27 cellular contexts compared by ENCODE assay signal in genomic region chr19:8475005-8475404, GRCh38. TPM values are rescaled to one million over a fixed set of nuclear protein-coding genes. Genes with fewer than 3 reads are reported as not detected.
DNase-seq lines count a peak whose midpoint lies in the region; ATAC-seq, FAIRE-seq and TF ChIP-seq lines count a peak whose summit lies in the region.
"Had no signal": no experiment of that assay in that cellular context is flagged by ENCODE, and none has a peak within 500 bp of the region (broad histone marks: within the 10 kb centered on the region; RNA-seq: fewer than 3 reads in every experiment).

No MANE protein-coding gene starts in this region.

- H3K79me1 ChIP-seq in IMR-90 (ENCODE audit: low read depth in 1 of 2, low read length in 2 of 2) (peaks cover 28 to 86% of the 10 kb centered on the region in 2 experiments), neuronal stem cell (ENCODE audit: low read depth, low read length) (peaks cover 14% of the 10 kb centered on the region), H9 (ENCODE audit: insufficient read depth, low read depth, low read length, poor library complexity, severe bottlenecking) (peaks cover 5% of the 10 kb centered on the region)

- in situ Hi-C loops in IMR-90 (cut with MboI; ENCODE audit: low sequenced_read_pairs): no loop called here

- no peak overlapping the region for H4K5ac ChIP-seq in IMR-90 (ENCODE audit: low read depth, low read length)
- H4K5ac ChIP-seq in H9 (ENCODE audit: insufficient read length, low read depth, low read length): no peak overlapping the region

- peaks cover 56% of the 10 kb centered on the region for H3K4me1 Mint-ChIP-seq in activated CD8-positive, alpha-beta T cell treated with anti-CD3 and anti-CD28 coated beads for 36 hours (ENCODE audit: low read depth)
- H3K4me1 Mint-ChIP-seq in activated CD8-positive, alpha-beta T cell treated with anti-CD3 and anti-CD28 coated beads, Interleukin-2, amount 10 ng/mL, durations not matched to agents 7 days and 5 days (ENCODE audit: low read depth): peaks cover 56% of the 10 kb centered on the region
- H3K4me1 Mint-ChIP-seq in astrocyte (ENCODE audit: low read depth, unreplicated experiment) (peaks cover 13% of the 10 kb centered on the region), H9 (0 out of 4 replicates have a peak, but pooled peaks cover 0 to 6% of the 10 kb centered on the region in 2 experiments)

- FAIRE-seq in astrocyte (lab: Jason Lieb, UNC): no peak
- FAIRE-seq: K562 had no signal

- no peak for ATAC-seq in activated CD8-positive, alpha-beta T cell treated with anti-CD3 and anti-CD28 coated beads for 36 hours
- ATAC-seq in activated CD8-positive, alpha-beta T cell treated with anti-CD3 and anti-CD28 coated beads, Interleukin-2, amount 10 ng/mL, durations not matched to agents 7 days and 5 days: no peak
- no peak for ATAC-seq in IMR-90 (ENCODE audit: low read depth)
- ATAC-seq: K562, left colon had no signal

- TF ChIP-seq CTCF in activated CD8-positive, alpha-beta T cell treated with anti-CD3 and anti-CD28 coated beads for 36 hours (IDR thresholded peaks at IDR 0.05): no peak
- TF ChIP-seq CTCF in IMR-90 (conservative IDR thresholded peaks at IDR 0.05; ENCODE audit: low read depth, low read length): no peak
- TF ChIP-seq CTCF in astrocyte (IDR thresholded peaks at IDR 0.05; ENCODE audit: insufficient read depth, low read depth, low read length): no peak
- no peak for TF ChIP-seq CTCF in H9 (conservative IDR thresholded peaks at IDR 0.05)

- H2BK15ac ChIP-seq in IMR-90 (ENCODE audit: low read depth, low read length): no peak overlapping the region
- H2BK15ac ChIP-seq in neuronal stem cell (ENCODE audit: low read length): no peak overlapping the region
- H2BK15ac ChIP-seq in H9 (ENCODE audit: low read depth, low read length): no peak overlapping the region

- POLR2A ChIA-PET in activated CD8-positive, alpha-beta T cell treated with anti-CD3 and anti-CD28 coated beads for 36 hours (lab: Charles Lee): no interaction called here
- POLR2A ChIA-PET in activated CD8-positive, alpha-beta T cell treated with anti-CD3 and anti-CD28 coated beads, Interleukin-2, amount 10 ng/mL, durations not matched to agents 7 days and 5 days (lab: Charles Lee): no interaction called here
- POLR2A ChIA-PET in IMR-90 (lab: Charles Lee; ENCODE audit: unreplicated experiment): no interaction called here

- peaks cover 81% of the 10 kb centered on the region for H3K79me2 ChIP-seq in astrocyte (ENCODE audit: insufficient read depth, low read length)
- peaks cover 40% of the 10 kb centered on the region; the same call in 1 of the 2 replicates for H3K79me2 ChIP-seq in H9 (ENCODE audit: insufficient read depth, low read length)

- no CpG with 5 or more reads among the region's 1 CpG for WGBS in IMR-90 (ENCODE audit: extremely low coverage in 2 of 2, insufficient read length in 1 of 2), 2 experiments
- no CpG with 5 or more reads among the region's 1 CpG for WGBS in neuronal stem cell (ENCODE audit: extremely low coverage in 2 of 2, insufficient read length in 2 of 2, insufficient replicate concordance in 1 of 2), 2 donors
- WGBS in H9 (ENCODE audit: extremely low coverage, insufficient read length, low lambda C conversion rate): no CpG with 5 or more reads among the region's 1 CpG

- H3K36me3 ChIP-seq in IMR-90 (ENCODE audit: control insufficient read depth, insufficient read depth, low read length): peaks cover 64% of the 10 kb centered on the region
- H3K36me3 ChIP-seq in astrocyte (ENCODE audit: insufficient read depth, low read length): peaks cover 48% of the 10 kb centered on the region
- H3K36me3 ChIP-seq in neuronal stem cell (replicated peaks in 1 of 2; ENCODE audit: control insufficient read depth in 2 of 2, insufficient read depth in 2 of 2, low read length in 2 of 2): peaks cover 64 to 96% of the 10 kb centered on the region in 2 donors
- peaks cover 86% of the 10 kb centered on the region for H3K36me3 ChIP-seq in effector memory CD4-positive, alpha-beta T cell (ENCODE audit: control insufficient read depth, insufficient read depth, low read length)
- H3K36me3 ChIP-seq: uterus had no signal

- no peak overlapping the region for H2BK5ac ChIP-seq in IMR-90 (ENCODE audit: low read depth, low read length, poor library complexity, severe bottlenecking)
- H2BK5ac ChIP-seq in neuronal stem cell (ENCODE audit: low read length): no peak overlapping the region
- no peak overlapping the region for H2BK5ac ChIP-seq in H9 (ENCODE audit: insufficient read length, low read length)

- H4K20me1 ChIP-seq in IMR-90 (ENCODE audit: insufficient read depth, low read length): peaks cover 70% of the 10 kb centered on the region
- peaks cover 87% of the 10 kb centered on the region for H4K20me1 ChIP-seq in astrocyte (ENCODE audit: insufficient read depth, low read length)
- no peaks in the 10 kb centered on the region for H4K20me1 ChIP-seq in H9 (ENCODE audit: control insufficient read depth, insufficient read depth, insufficient read length)

- peaks cover 67% of the 10 kb centered on the region for H3K36me3 Mint-ChIP-seq in activated CD8-positive, alpha-beta T cell treated with anti-CD3 and anti-CD28 coated beads for 36 hours (ENCODE audit: low read depth)
- peaks cover 73% of the 10 kb centered on the region for H3K36me3 Mint-ChIP-seq in activated CD8-positive, alpha-beta T cell treated with anti-CD3 and anti-CD28 coated beads, Interleukin-2, amount 10 ng/mL, durations not matched to agents 7 days and 5 days (ENCODE audit: low read depth)
- H3K36me3 Mint-ChIP-seq in astrocyte (ENCODE audit: low read depth, unreplicated experiment) (peaks cover 13% of the 10 kb centered on the region), H9 (ENCODE audit: insufficient read depth in 1 of 3, low read depth in 3 of 3) (peaks cover 58 to 88% (median 87%) of the 10 kb centered on the region in 3 experiments; a peak in 6 of 7 replicates)

- no peak for DNase-seq in activated CD8-positive, alpha-beta T cell treated with anti-CD3 and anti-CD28 coated beads for 36 hours
- no peak for DNase-seq in activated CD8-positive, alpha-beta T cell treated with anti-CD3 and anti-CD28 coated beads, Interleukin-2, amount 10 ng/mL, durations not matched to agents 7 days and 5 days
- no peak for DNase-seq in IMR-90
- DNase-seq in astrocyte (ENCODE audit: low read depth): no peak
- no peak for DNase-seq in neuronal stem cell (ENCODE audit: low spot score)
- no peak for DNase-seq in H9
- DNase-seq in UCSD-AML1 (lab: John Stamatoyannopoulos, UW; ENCODE audit: unreplicated experiment): no peak
- DNase-seq in effector memory CD4-positive, alpha-beta T cell: no peak
- DNase-seq: activated CD4-positive, alpha-beta T cell treated with anti-CD3 and anti-CD28 coated beads for 48 hours; activated naive CD4-positive, alpha-beta T cell treated with anti-CD3 and anti-CD28 coated beads, Interleukin-2, amount 50 U/mL, for 16 hours; amniotic stem cell; brain microvascular endothelial cell; CD4-positive, alpha-beta memory T cell; left colon; NCI-H1092; NCI-H187; OCI-M1; uterus had no signal

- CTCF ChIA-PET in activated CD8-positive, alpha-beta T cell treated with anti-CD3 and anti-CD28 coated beads for 36 hours (lab: Charles Lee): no interaction called here
- CTCF ChIA-PET in activated CD8-positive, alpha-beta T cell treated with anti-CD3 and anti-CD28 coated beads, Interleukin-2, amount 10 ng/mL, durations not matched to agents 7 days and 5 days (lab: Charles Lee): interaction anchor here (2.2 kb wide), 1 partner anchor 12 kb away, joined by 7 read pairs; no protein-coding TSS in a partner anchor
- CTCF ChIA-PET in IMR-90 (lab: Yijun Ruan, JAX): interaction anchor here (0.7 kb wide), 1 partner anchor 23 kb away, joined by 4 read pairs; no protein-coding TSS in a partner anchor

- H3K9me1 ChIP-seq in IMR-90 (ENCODE audit: insufficient read depth, low read length): peaks cover 30% of the 10 kb centered on the region

- H3K27ac Mint-ChIP-seq in activated CD8-positive, alpha-beta T cell treated with anti-CD3 and anti-CD28 coated beads for 36 hours: peak overlapping the region; percentile 63
- H3K27ac Mint-ChIP-seq in activated CD8-positive, alpha-beta T cell treated with anti-CD3 and anti-CD28 coated beads, Interleukin-2, amount 10 ng/mL, durations not matched to agents 7 days and 5 days: no peak overlapping the region
- peak overlapping the region; percentile 53 for H3K27ac Mint-ChIP-seq in astrocyte (ENCODE audit: unreplicated experiment)
- no peak overlapping the region; a peak in 1 of 7 replicates for H3K27ac Mint-ChIP-seq in H9
- H3K27ac Mint-ChIP-seq: T-helper 2 cell treated with Interferon-gamma antibody and Interleukin-4, amounts not matched to agents 5 μg/mL and 100 μg/mL, for 36 hours had no signal

- dilution Hi-C loops in IMR-90 (cut with HindIII; ENCODE audit: low sequenced_read_pairs, unreplicated experiment): no loop called here

- no peak overlapping the region for H3K4me3 Mint-ChIP-seq in activated CD8-positive, alpha-beta T cell treated with anti-CD3 and anti-CD28 coated beads for 36 hours
- H3K4me3 Mint-ChIP-seq in activated CD8-positive, alpha-beta T cell treated with anti-CD3 and anti-CD28 coated beads, Interleukin-2, amount 10 ng/mL, durations not matched to agents 7 days and 5 days: no peak overlapping the region
- H3K4me3 Mint-ChIP-seq in astrocyte (ENCODE audit: unreplicated experiment): no peak overlapping the region
- no peak overlapping the region for H3K4me3 Mint-ChIP-seq in H9
- H3K4me3 Mint-ChIP-seq: CD4-positive, alpha-beta memory T cell; neural crest cell; stimulated activated naive CD8-positive, alpha-beta T cell treated with anti-CD3 and anti-CD28 coated beads, Interleukin-15, Interleukin-2, amounts not matched to agents 100 ng/mL and 50 ng/mL, for 24 hours; T-helper 2 cell treated with Interferon-gamma antibody and Interleukin-4, amounts not matched to agents 5 μg/mL and 100 μg/mL, for 36 hours had no signal

- no peak overlapping the region for H3K56ac ChIP-seq in IMR-90 (ENCODE audit: extremely low read depth, insufficient read depth, low read length)
- no peak overlapping the region for H3K56ac ChIP-seq in H9 (ENCODE audit: insufficient read length, low read depth, low read length)

- H3K9ac ChIP-seq in IMR-90 (ENCODE audit: low read depth, low read length) (no peak overlapping the region), astrocyte (ENCODE audit: low read length) (no peak overlapping the region), neuronal stem cell (ENCODE audit: low read depth, low read length, poor library complexity) (no peak overlapping the region), H9 (ENCODE audit: extremely low read depth, insufficient read length, low read length) (no peak overlapping the region)

- H3K9me3 ChIP-seq in IMR-90 (ENCODE audit: control insufficient read depth, insufficient read depth, low read length) (no peaks in the 10 kb centered on the region), astrocyte (ENCODE audit: insufficient read depth, low read depth, low read length) (no peaks in the 10 kb centered on the region), neuronal stem cell (replicated peaks in 1 of 2; ENCODE audit: control insufficient read depth in 2 of 2, insufficient read depth in 1 of 2, low read depth in 1 of 2, low read length in 2 of 2) (no peaks in the 10 kb centered on the region), H9 (ENCODE audit: control insufficient read depth, low read depth, low read length) (no peaks in the 10 kb centered on the region)
- H3K9me3 ChIP-seq in effector memory CD4-positive, alpha-beta T cell (ENCODE audit: control insufficient read depth, low read length): no peaks in the 10 kb centered on the region
- H3K9me3 ChIP-seq: thoracic aorta, uterus had no signal

- H3K4me1 ChIP-seq in IMR-90 (ENCODE audit: control insufficient read depth, insufficient read depth, low read length): peaks cover 5% of the 10 kb centered on the region
- H3K4me1 ChIP-seq in astrocyte (ENCODE audit: insufficient read depth, low read length): no peaks in the 10 kb centered on the region
- H3K4me1 ChIP-seq in neuronal stem cell (ENCODE audit: control insufficient read depth in 2 of 2, insufficient read depth in 1 of 2, low read depth in 1 of 2, low read length in 2 of 2): no peaks in the 10 kb centered on the region
- no peaks in the 10 kb centered on the region for H3K4me1 ChIP-seq in H9 (ENCODE audit: insufficient read depth, low read length)
- no peaks in the 10 kb centered on the region for H3K4me1 ChIP-seq in effector memory CD4-positive, alpha-beta T cell (ENCODE audit: control insufficient read depth, insufficient read depth, low read length, poor library complexity, severe bottlenecking)
- H3K4me1 ChIP-seq: uterus had no signal

- no peak for TF ChIP-seq RAD21 in IMR-90 (IDR thresholded peaks at IDR 0.05; ENCODE audit: low read length)

- H4K91ac ChIP-seq in IMR-90 (ENCODE audit: insufficient read depth, low read depth, low read length) (no peak overlapping the region), neuronal stem cell (ENCODE audit: low read depth, low read length, poor library complexity) (no peak overlapping the region), H9 (ENCODE audit: insufficient read length, low read depth, low read length) (no peak overlapping the region)

- H2BK120ac ChIP-seq in IMR-90 (ENCODE audit: low read depth, low read length) (no peak overlapping the region), neuronal stem cell (ENCODE audit: low read depth, low read length) (no peak overlapping the region), H9 (ENCODE audit: low read depth, low read length, poor library complexity, severe bottlenecking) (no peak overlapping the region)

- H3K4me2 ChIP-seq in IMR-90 (ENCODE audit: low read depth, low read length) (no peak overlapping the region), astrocyte (ENCODE audit: low read length) (no peak overlapping the region), neuronal stem cell (ENCODE audit: insufficient read depth, low read length, poor library complexity, severe bottlenecking) (no peak overlapping the region), H9 (ENCODE audit: insufficient read depth, insufficient read length, low read length) (no peak overlapping the region)

- H3K9me3 Mint-ChIP-seq in activated CD8-positive, alpha-beta T cell treated with anti-CD3 and anti-CD28 coated beads for 36 hours: no peaks in the 10 kb centered on the region
- no peaks in the 10 kb centered on the region for H3K9me3 Mint-ChIP-seq in activated CD8-positive, alpha-beta T cell treated with anti-CD3 and anti-CD28 coated beads, Interleukin-2, amount 10 ng/mL, durations not matched to agents 7 days and 5 days (ENCODE audit: insufficient read depth)
- H3K9me3 Mint-ChIP-seq in astrocyte (ENCODE audit: unreplicated experiment) (no peaks in the 10 kb centered on the region), H9 (no peaks in the 10 kb centered on the region)
- H3K9me3 Mint-ChIP-seq: CD4-positive, alpha-beta memory T cell; neural crest cell; stimulated activated naive CD8-positive, alpha-beta T cell treated with anti-CD3 and anti-CD28 coated beads, Interleukin-15, Interleukin-2, amounts not matched to agents 100 ng/mL and 50 ng/mL, for 24 hours; T-helper 2 cell treated with Interferon-gamma antibody and Interleukin-4, amounts not matched to agents 5 μg/mL and 100 μg/mL, for 36 hours had no signal

- no peak overlapping the region for H3K27ac ChIP-seq in IMR-90 (ENCODE audit: insufficient read depth, low read length)
- H3K27ac ChIP-seq in astrocyte (ENCODE audit: low read depth, low read length): no peak overlapping the region
- H3K27ac ChIP-seq in neuronal stem cell (replicated peaks; ENCODE audit: low read length): no peak overlapping the region
- H3K27ac ChIP-seq in H9 (ENCODE audit: insufficient read length, low read depth, low read length): no peak overlapping the region
- H3K27ac ChIP-seq in effector memory CD4-positive, alpha-beta T cell (ENCODE audit: insufficient read depth, low read length, poor library complexity, severe bottlenecking): no peak overlapping the region
- H3K27ac ChIP-seq: brain microvascular endothelial cell, thoracic aorta, uterus had no signal

- H3K23ac ChIP-seq in IMR-90 (ENCODE audit: low read depth, low read length) (no peak overlapping the region), neuronal stem cell (ENCODE audit: low read depth, low read length, poor library complexity) (no peak overlapping the region), H9 (ENCODE audit: insufficient read length, low read depth, low read length) (no peak overlapping the region)

- no TSS peak for BruUV-seq in IMR-90 (replicated peaks; lab: Mats Ljungman, UMichigan)

- H3K4ac ChIP-seq in IMR-90 (ENCODE audit: low read depth, low read length) (no peak overlapping the region), neuronal stem cell (ENCODE audit: low read length) (no peak overlapping the region), H9 (ENCODE audit: low read depth, low read length) (no peak overlapping the region)

- TF ChIP-seq POLR2A in IMR-90 (IDR thresholded peaks at IDR 0.05; ENCODE audit: low read depth, low read length): no peak

- no peak overlapping the region for H3T11ph ChIP-seq in H9 (ENCODE audit: low read length)

- H2AFZ ChIP-seq in IMR-90 (replicated peaks; ENCODE audit: low read length, poor library complexity): no peak overlapping the region
- no peak overlapping the region for H2AFZ ChIP-seq in astrocyte (ENCODE audit: low read depth, low read length)
- no peak overlapping the region for H2AFZ ChIP-seq in neuronal stem cell (ENCODE audit: low read length)
- H2AFZ ChIP-seq in H9 (ENCODE audit: low read length): no peak overlapping the region

- H2BK20ac ChIP-seq in IMR-90 (ENCODE audit: low read depth, low read length) (no peak overlapping the region), H9 (ENCODE audit: low read depth, low read length, poor library complexity, severe bottlenecking) (no peak overlapping the region)

- peak overlapping the region; percentile 9 for H2AK9ac ChIP-seq in IMR-90 (replicated peaks; ENCODE audit: low read depth, low read length, poor library complexity)

- H2AK5ac ChIP-seq in IMR-90 (ENCODE audit: low read depth, low read length) (no peak overlapping the region), neuronal stem cell (ENCODE audit: low read depth, low read length) (no peak overlapping the region), H9 (ENCODE audit: insufficient read length, low read length) (no peak overlapping the region)

- H3K4me3 ChIP-seq in IMR-90 (ENCODE audit: insufficient read depth, low read depth, low read length) (no peak overlapping the region), astrocyte (ENCODE audit: insufficient read depth, low read depth, low read length) (no peak overlapping the region), neuronal stem cell (ENCODE audit: low read length in 2 of 2) (no peak overlapping the region)
- no peak overlapping the region for H3K4me3 ChIP-seq in effector memory CD4-positive, alpha-beta T cell (ENCODE audit: insufficient read depth, low read depth, low read length, poor library complexity, severe bottlenecking)
- H3K4me3 ChIP-seq: K562, skin epidermis, thoracic aorta, uterus had no signal

- H4K8ac ChIP-seq in IMR-90 (ENCODE audit: low read depth in 2 of 2, low read length in 2 of 2): no peak overlapping the region
- H4K8ac ChIP-seq in neuronal stem cell (ENCODE audit: low read depth, low read length): no peak overlapping the region
- H4K8ac ChIP-seq in H9 (replicated peaks; ENCODE audit: insufficient read length, low read depth, low read length): no peak overlapping the region

- intact Hi-C loops in activated CD8-positive, alpha-beta T cell treated with anti-CD3 and anti-CD28 coated beads for 36 hours (cut with micrococcal nuclease): no loop called here
- intact Hi-C loops in IMR-90 (cut with micrococcal nuclease): no loop called here

- no peaks in the 10 kb centered on the region for H3K27me3 ChIP-seq in IMR-90 (ENCODE audit: control insufficient read depth, insufficient read depth, low read length)
- H3K27me3 ChIP-seq in astrocyte (ENCODE audit: insufficient read depth, low read length): no peaks in the 10 kb centered on the region
- H3K27me3 ChIP-seq in neuronal stem cell (ENCODE audit: control insufficient read depth in 3 of 3, insufficient read depth in 3 of 3, low read depth in 1 of 3, low read length in 3 of 3): no peaks in the 10 kb centered on the region
- H3K27me3 ChIP-seq in H9 (ENCODE audit: insufficient read depth, low read length): no peaks in the 10 kb centered on the region
- H3K27me3 ChIP-seq in effector memory CD4-positive, alpha-beta T cell (replicated peaks; ENCODE audit: control insufficient read depth, insufficient read depth, low read length, poor library complexity, severe bottlenecking): no peaks in the 10 kb centered on the region
- H3K27me3 ChIP-seq: brain microvascular endothelial cell, uterus had no signal

- H3K18ac ChIP-seq in IMR-90 (ENCODE audit: low read depth, low read length): no peak overlapping the region
- H3K18ac ChIP-seq in neuronal stem cell (ENCODE audit: low read length): peak overlapping the region; percentile 35
- no peak overlapping the region for H3K18ac ChIP-seq in H9 (ENCODE audit: insufficient read length, low read depth, low read length)

- H3K27me3 Mint-ChIP-seq in activated CD8-positive, alpha-beta T cell treated with anti-CD3 and anti-CD28 coated beads for 36 hours: no peaks in the 10 kb centered on the region
- no peaks in the 10 kb centered on the region for H3K27me3 Mint-ChIP-seq in activated CD8-positive, alpha-beta T cell treated with anti-CD3 and anti-CD28 coated beads, Interleukin-2, amount 10 ng/mL, durations not matched to agents 7 days and 5 days (ENCODE audit: low read depth)
- H3K27me3 Mint-ChIP-seq in astrocyte (ENCODE audit: low read depth, unreplicated experiment) (no peaks in the 10 kb centered on the region), H9 (ENCODE audit: low read depth) (no peaks in the 10 kb centered on the region; the same call in 1 of the 2 replicates)
- H3K27me3 Mint-ChIP-seq: CD4-positive, alpha-beta memory T cell; stimulated activated naive CD8-positive, alpha-beta T cell treated with anti-CD3 and anti-CD28 coated beads, Interleukin-15, Interleukin-2, amounts not matched to agents 100 ng/mL and 50 ng/mL, for 24 hours had no signal

- no peaks in the 10 kb centered on the region for H3K23me2 ChIP-seq in H9 (ENCODE audit: insufficient read length, low read depth, low read length, poor library complexity, severe bottlenecking)

- no peak overlapping the region for H2BK12ac ChIP-seq in neuronal stem cell (ENCODE audit: low read length)
- H2BK12ac ChIP-seq in H9 (ENCODE audit: insufficient read length, low read depth, low read length): no peak overlapping the region

- H3K14ac ChIP-seq in IMR-90 (replicated peaks; ENCODE audit: low read depth, low read length): no peak overlapping the region
- no peak overlapping the region for H3K14ac ChIP-seq in neuronal stem cell (ENCODE audit: low read length)
- no peak overlapping the region for H3K14ac ChIP-seq in H9 (ENCODE audit: insufficient read depth, low read length)

RNA-seq across cellular contexts. Expression of gene PRAM1, which starts 27.4 kb away (rescaled TPM):
- total RNA-seq in activated CD8-positive, alpha-beta T cell treated with anti-CD3 and anti-CD28 coated beads for 36 hours: 1 to 10 TPM in 1 of 2 experiments, under 1 TPM in 1; 0.74 to 1.1 TPM
- total RNA-seq in activated CD8-positive, alpha-beta T cell treated with anti-CD3 and anti-CD28 coated beads, Interleukin-2, amount 10 ng/mL, durations not matched to agents 7 days and 5 days: 1 to 10 TPM; 2.3 to 2.7 TPM
- total RNA-seq in IMR-90 (2012; rRNA removed) (not detected in 2 replicates), astrocyte (0.25 and 0.36 TPM in 2 replicates), H9 (2021) (0.44 TPM in 2 replicates)
- 0.09 TPM in 2 replicates for polyA plus RNA-seq in IMR-90 (2012; rRNA removed)
- polyA plus RNA-seq in IMR-90 (2012; cell fraction: cytosol; rRNA removed): 0.02 TPM in 1 of 2 replicates, not detected in the other
- 0.66 and 0.70 TPM in 2 replicates for polyA plus RNA-seq in IMR-90 (2012; cell fraction: nucleus; rRNA removed; ENCODE audit: low replicate concordance)
- polyA plus RNA-seq in neuronal stem cell (2013, experiment 1 of 2): 1.2 TPM
- polyA plus RNA-seq in neuronal stem cell (2013, experiment 2 of 2): 1.2 TPM
- total RNA-seq: A172, H4, HT1080 had no signal
- polyA plus RNA-seq: CD4-positive, alpha-beta memory T cell had no signal

RNA-seq across cellular contexts. Expression of gene HNRNPM, which starts 30.2 kb away (rescaled TPM):
- total RNA-seq in activated CD8-positive, alpha-beta T cell treated with anti-CD3 and anti-CD28 coated beads for 36 hours: 100 to 1,000 TPM; 242 to 254 TPM
- total RNA-seq in activated CD8-positive, alpha-beta T cell treated with anti-CD3 and anti-CD28 coated beads, Interleukin-2, amount 10 ng/mL, durations not matched to agents 7 days and 5 days: 100 to 1,000 TPM; 283 to 291 TPM
- total RNA-seq in IMR-90 (2012; rRNA removed) (75.6 and 90.5 TPM in 2 replicates), astrocyte (137 and 172 TPM in 2 replicates), H9 (2021) (458 and 468 TPM in 2 replicates)
- 197 and 249 TPM in 2 replicates for polyA plus RNA-seq in IMR-90 (2012; rRNA removed)
- 223 and 344 TPM in 2 replicates for polyA plus RNA-seq in IMR-90 (2012; cell fraction: cytosol; rRNA removed)
- polyA plus RNA-seq in IMR-90 (2012; cell fraction: nucleus; rRNA removed; ENCODE audit: low replicate concordance): 124 and 380 TPM in 2 replicates
- polyA plus RNA-seq in neuronal stem cell (2013, experiment 1 of 2): 112 TPM
- 111 TPM for polyA plus RNA-seq in neuronal stem cell (2013, experiment 2 of 2)

RNA-seq across cellular contexts. Expression of gene ZNF414, which starts 39.0 kb away (rescaled TPM):
- total RNA-seq in activated CD8-positive, alpha-beta T cell treated with anti-CD3 and anti-CD28 coated beads for 36 hours: 10 to 100 TPM; 21.6 to 24.0 TPM
- 10 to 100 TPM; 28.7 to 36.2 TPM for total RNA-seq in activated CD8-positive, alpha-beta T cell treated with anti-CD3 and anti-CD28 coated beads, Interleukin-2, amount 10 ng/mL, durations not matched to agents 7 days and 5 days
- 1.1 and 3.2 TPM in 2 replicates for total RNA-seq in IMR-90 (2012; rRNA removed)
- 14.2 and 20.8 TPM in 2 replicates for polyA plus RNA-seq in IMR-90 (2012; rRNA removed)
- 28.7 and 38.5 TPM in 2 replicates for polyA plus RNA-seq in IMR-90 (2012; cell fraction: cytosol; rRNA removed)
- 35.8 and 108 TPM in 2 replicates for polyA plus RNA-seq in IMR-90 (2012; cell fraction: nucleus; rRNA removed; ENCODE audit: low replicate concordance)
- total RNA-seq in astrocyte: 15.8 and 17.2 TPM in 2 replicates
- polyA plus RNA-seq in neuronal stem cell (2013, experiment 1 of 2): 32.3 TPM
- 33.4 TPM for polyA plus RNA-seq in neuronal stem cell (2013, experiment 2 of 2)
- 29.3 and 38.1 TPM in 2 replicates for total RNA-seq in H9 (2021)

Comparison
In these comparisons a context has a peak if more than half of its experiments do, and no peak if none do; other contexts are left out.
1. H3K27ac Mint-ChIP-seq: peak in activated CD8-positive, alpha-beta T cell treated with anti-CD3 and anti-CD28 coated beads for 36 hours (single experiment) and astrocyte (single experiment); none in activated CD8-positive, alpha-beta T cell treated with anti-CD3 and anti-CD28 coated beads, Interleukin-2, amount 10 ng/mL, durations not matched to agents 7 days and 5 days (single experiment) and H9 (0 of 3).